In genomic region chr3:77191014-77191413, GRCh38 we compare ENCODE assay signal across 29 cellular contexts.
"Had no signal": no experiment of that assay in that cellular context is flagged by ENCODE, and none has a peak within 500 bp of the region (broad histone marks: within the 10 kb centered on the region; RNA-seq: fewer than 3 reads in every experiment).

No MANE protein-coding gene starts in this region.

- H3K4me1 ChIP-seq: colonic mucosa, gastrocnemius medialis, prostate gland had no signal

- H3K27ac Mint-ChIP-seq: activated CD4-positive, alpha-beta memory T cell treated with anti-CD3 and anti-CD28 coated beads, Interleukin-2, amount 10 ng/mL, durations not matched to agents 7 days and 5 days; activated CD4-positive, alpha-beta T cell treated with anti-CD3 and anti-CD28 coated beads, Interleukin-2, amount 10 ng/mL, durations not matched to agents 7 days and 5 days; activated naive CD4-positive, alpha-beta T cell treated with anti-CD3 and anti-CD28 coated beads, Interleukin-2, amount 50 U/mL, for 24 hours; activated naive CD8-positive, alpha-beta T cell treated with anti-CD3 and anti-CD28 coated beads, Interleukin-2, amount 50 U/mL, for 24 hours; activated T-cell treated with anti-CD3 and anti-CD28 coated beads, Interleukin-2, amount 50 U/mL, for 24 hours; stimulated activated effector memory CD8-positive, alpha-beta T cell treated with anti-CD3 and anti-CD28 coated beads, Interleukin-12 subunit alpha, Interleukin-12 subunit beta, amount 100 ng/mL, for 72 hours; stimulated activated naive CD8-positive, alpha-beta T cell treated with anti-CD3 and anti-CD28 coated beads, Interleukin-15, amount 100 ng/mL, for 72 hours had no signal

- H3K9me3 Mint-ChIP-seq: activated CD4-positive, alpha-beta T cell treated with anti-CD3 and anti-CD28 coated beads, Interleukin-2, amount 10 ng/mL, durations not matched to agents 7 days and 5 days; activated naive CD8-positive, alpha-beta T cell treated with anti-CD3 and anti-CD28 coated beads, Interleukin-2, amount 50 U/mL, for 24 hours had no signal

- H3K4me3 Mint-ChIP-seq: activated CD4-positive, alpha-beta memory T cell treated with anti-CD3 and anti-CD28 coated beads, Interleukin-2, amount 10 ng/mL, durations not matched to agents 7 days and 5 days; activated CD4-positive, alpha-beta T cell treated with anti-CD3 and anti-CD28 coated beads, Interleukin-2, amount 10 ng/mL, durations not matched to agents 7 days and 5 days; activated naive CD4-positive, alpha-beta T cell treated with anti-CD3 and anti-CD28 coated beads, Interleukin-2, amount 50 U/mL, for 24 hours; activated naive CD8-positive, alpha-beta T cell treated with anti-CD3 and anti-CD28 coated beads, Interleukin-2, amount 50 U/mL, for 24 hours; activated T-cell treated with anti-CD3 and anti-CD28 coated beads, Interleukin-2, amount 50 U/mL, for 24 hours; stimulated activated effector memory CD8-positive, alpha-beta T cell treated with anti-CD3 and anti-CD28 coated beads, Interleukin-12 subunit alpha, Interleukin-12 subunit beta, amount 100 ng/mL, for 72 hours; stimulated activated naive CD8-positive, alpha-beta T cell treated with anti-CD3 and anti-CD28 coated beads, Interleukin-15, amount 100 ng/mL, for 72 hours had no signal

- H3K36me3 ChIP-seq: colonic mucosa, gastrocnemius medialis, ovary, prostate gland, tibial artery had no signal

- ATAC-seq: activated naive CD8-positive, alpha-beta T cell treated with anti-CD3 and anti-CD28 coated beads, Interleukin-2, amount 50 U/mL, for 24 hours; gastrocnemius medialis; sciatic nerve; stimulated activated effector memory CD8-positive, alpha-beta T cell treated with anti-CD3 and anti-CD28 coated beads, Interleukin-12 subunit alpha, Interleukin-12 subunit beta, amount 100 ng/mL, for 72 hours; stimulated activated naive CD8-positive, alpha-beta T cell treated with anti-CD3 and anti-CD28 coated beads, Interleukin-15, amount 100 ng/mL, for 72 hours had no signal

- H3K36me3 Mint-ChIP-seq: activated naive CD4-positive, alpha-beta T cell treated with anti-CD3 and anti-CD28 coated beads, Interleukin-2, amount 50 U/mL, for 24 hours; stimulated activated effector memory CD8-positive, alpha-beta T cell treated with anti-CD3 and anti-CD28 coated beads, Interleukin-12 subunit alpha, Interleukin-12 subunit beta, amount 100 ng/mL, for 72 hours had no signal

- DNase-seq: activated CD4-positive, alpha-beta memory T cell treated with anti-CD3 and anti-CD28 coated beads, Interleukin-2, amount 10 ng/mL, durations not matched to agents 7 days and 5 days; activated CD4-positive, alpha-beta T cell treated with anti-CD3 and anti-CD28 coated beads for 1 hour; activated CD4-positive, alpha-beta T cell treated with anti-CD3 and anti-CD28 coated beads, Interleukin-2, amount 10 ng/mL, durations not matched to agents 7 days and 5 days; activated CD8-positive, alpha-beta memory T cell treated with anti-CD3 and anti-CD28 coated beads, Interleukin-2, amount 50 U/mL, for 48 hours; activated naive CD8-positive, alpha-beta T cell treated with anti-CD3 and anti-CD28 coated beads, Interleukin-2, amount 50 U/mL, for 24 hours; activated T-cell treated with anti-CD3 and anti-CD28 coated beads, Interleukin-2, amount 50 U/mL, for 24 hours; cerebellar nuclear complex; colonic mucosa; dorsolateral prefrontal cortex; effector memory CD4-positive, alpha-beta T cell; erythroblast; gastrocnemius medialis; glutamatergic neuron; islet precursor cell; left cardiac atrium; left ventricle myocardium superior; ovary; retina; stimulated activated CD4-positive, alpha-beta T cell treated with anti-CD3 and anti-CD28 coated beads, Interleukin-12 subunit alpha, Interleukin-12 subunit beta, amount 100 ng/mL, for 4 hours; stimulated activated CD4-positive, alpha-beta T cell treated with anti-CD3 and anti-CD28 coated beads, Interleukin-4, amount 100 ng/mL, for 1 hour; stimulated activated naive CD8-positive, alpha-beta T cell treated with anti-CD3 and anti-CD28 coated beads, Interleukin-15, amount 100 ng/mL, for 72 hours; substantia nigra; T-helper 2 cell; tibial artery had no signal

- H3K27me3 ChIP-seq: colonic mucosa, dorsolateral prefrontal cortex, gastrocnemius medialis, ovary, tibial artery had no signal

- H3K4me3 ChIP-seq: colonic mucosa, dorsolateral prefrontal cortex, gastrocnemius medialis, ovary, prostate gland, skin epidermis, tibial artery had no signal

- H3K27ac ChIP-seq: colonic mucosa, gastrocnemius medialis, prostate gland, skin epidermis, tibial artery had no signal

- H3K4me1 Mint-ChIP-seq: activated CD4-positive, alpha-beta memory T cell treated with anti-CD3 and anti-CD28 coated beads, Interleukin-2, amount 10 ng/mL, durations not matched to agents 7 days and 5 days; activated CD4-positive, alpha-beta T cell treated with anti-CD3 and anti-CD28 coated beads, Interleukin-2, amount 10 ng/mL, durations not matched to agents 7 days and 5 days; activated naive CD4-positive, alpha-beta T cell treated with anti-CD3 and anti-CD28 coated beads, Interleukin-2, amount 50 U/mL, for 24 hours; activated naive CD8-positive, alpha-beta T cell treated with anti-CD3 and anti-CD28 coated beads, Interleukin-2, amount 50 U/mL, for 24 hours; stimulated activated effector memory CD8-positive, alpha-beta T cell treated with anti-CD3 and anti-CD28 coated beads, Interleukin-12 subunit alpha, Interleukin-12 subunit beta, amount 100 ng/mL, for 72 hours; stimulated activated naive CD8-positive, alpha-beta T cell treated with anti-CD3 and anti-CD28 coated beads, Interleukin-15, amount 100 ng/mL, for 72 hours had no signal

- H3K9me3 ChIP-seq: colonic mucosa, gastrocnemius medialis, ovary, prostate gland, tibial artery had no signal

- H3K27me3 Mint-ChIP-seq: activated CD4-positive, alpha-beta memory T cell treated with anti-CD3 and anti-CD28 coated beads, Interleukin-2, amount 10 ng/mL, durations not matched to agents 7 days and 5 days; activated CD4-positive, alpha-beta T cell treated with anti-CD3 and anti-CD28 coated beads, Interleukin-2, amount 10 ng/mL, durations not matched to agents 7 days and 5 days; activated naive CD4-positive, alpha-beta T cell treated with anti-CD3 and anti-CD28 coated beads, Interleukin-2, amount 50 U/mL, for 24 hours; activated naive CD8-positive, alpha-beta T cell treated with anti-CD3 and anti-CD28 coated beads, Interleukin-2, amount 50 U/mL, for 24 hours; activated T-cell treated with anti-CD3 and anti-CD28 coated beads, Interleukin-2, amount 50 U/mL, for 24 hours; stimulated activated naive CD8-positive, alpha-beta T cell treated with anti-CD3 and anti-CD28 coated beads, Interleukin-15, amount 100 ng/mL, for 72 hours had no signal
